1 cellular context compared by ENCODE assay signal in genomic region chr10:124651402-124651887, GRCh38.
TF ChIP-seq lines count a peak whose summit lies in the region.

No MANE protein-coding gene starts in this region.

TF ChIP-seq in H1, 55 proteins besides CTCF, POLR2A, EP300 and RAD21 (continued from another document):
- TF ChIP-seq POU5F1 (IDR thresholded peaks at IDR 0.05; ENCODE audit: low read depth, low read length) (no peak), CEBPB (IDR thresholded peaks at IDR 0.05; ENCODE audit: low read depth, low read length) (no peak), TAF7 (optimal IDR thresholded peaks at IDR 0.05; ENCODE audit: borderline replicate concordance, low read depth, low read length) (no peak), TBP (IDR thresholded peaks at IDR 0.05; ENCODE audit: low read depth, low read length) (no peak), GTF2F1 (IDR thresholded peaks at IDR 0.05; ENCODE audit: borderline replicate concordance, low read depth, low read length) (no peak), JUND (IDR thresholded peaks at IDR 0.05; ENCODE audit: low read length) (no peak), RNF2 (IDR thresholded peaks at IDR 0.05; ENCODE audit: borderline replicate concordance, low read depth, low read length, missing control alignments, poor library complexity, severe bottlenecking) (no peak), BACH1 (IDR thresholded peaks at IDR 0.05; ENCODE audit: low read length) (no peak), CHD7 (IDR thresholded peaks at IDR 0.05; ENCODE audit: insufficient replicate concordance, low read length) (no peak), YY1 (IDR thresholded peaks at IDR 0.05; ENCODE audit: low read depth, low read length) (no peak), SP2 (IDR thresholded peaks at IDR 0.05; ENCODE audit: low read length) (no peak)
